8 cellular contexts compared by ENCODE assay signal in the genomic region with DNA sequence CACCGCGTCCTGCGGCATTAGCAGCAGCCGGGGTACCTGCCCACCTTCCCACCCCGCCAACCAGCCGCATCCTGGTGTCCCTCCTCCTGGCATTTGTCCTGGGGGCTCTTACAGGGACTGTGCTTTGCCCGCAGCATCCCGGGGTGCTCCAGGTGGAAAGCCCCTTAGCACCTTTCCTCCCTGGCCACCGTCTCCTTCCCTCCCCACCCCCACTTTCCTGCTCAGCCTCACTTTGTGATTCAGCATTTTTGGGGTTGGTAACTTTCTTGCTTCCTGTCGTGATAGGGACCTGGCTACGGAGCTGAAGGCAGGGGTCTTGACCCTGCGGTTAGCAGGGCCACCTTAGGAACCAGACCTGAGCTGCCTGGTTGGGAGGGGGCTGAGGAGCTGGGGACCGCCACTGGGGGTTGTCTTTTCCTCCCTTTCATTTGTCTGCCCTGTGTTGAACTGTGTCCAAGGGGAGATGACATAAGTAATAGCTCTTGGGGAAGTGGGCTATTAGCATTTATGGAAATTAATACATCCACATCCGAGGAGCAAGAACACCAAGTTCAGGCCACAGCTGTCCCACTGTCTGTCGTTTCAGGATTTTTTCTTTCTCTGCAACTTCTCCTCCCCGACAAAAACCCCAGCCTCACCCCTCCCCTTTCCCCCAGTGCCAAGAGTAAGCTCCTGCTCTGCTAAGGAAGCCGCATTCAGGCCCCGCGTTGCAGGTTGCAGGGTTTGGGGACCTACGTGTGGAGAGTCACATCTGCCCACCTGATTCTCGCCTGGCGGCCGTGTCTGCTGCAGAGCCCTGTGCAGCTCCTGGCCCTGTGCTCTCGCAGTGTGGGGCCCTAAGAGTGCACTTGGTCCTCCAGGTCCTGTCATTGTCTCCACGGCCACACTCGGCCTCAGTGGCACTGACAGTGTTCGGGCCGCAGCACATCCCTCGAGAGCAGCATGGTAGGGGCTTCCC.
DNase-seq lines count a peak whose midpoint lies in the region; ATAC-seq and TF ChIP-seq lines count a peak whose summit lies in the region.

No MANE protein-coding gene starts in this region.

- H3K27ac Mint-ChIP-seq in dendritic cell treated with granulocyte-macrophage colony-stimulating factor and Interleukin-4, amounts not matched to agents 40 ng/mL and 50 ng/mL, for 4 days: peak overlapping the region; percentile 90

- H3K27ac ChIP-seq in RWPE2 (ENCODE audit: poor library complexity, severe bottlenecking): no peak overlapping the region

- H3K4me1 Mint-ChIP-seq in dendritic cell treated with granulocyte-macrophage colony-stimulating factor and Interleukin-4, amounts not matched to agents 40 ng/mL and 50 ng/mL, for 4 days (ENCODE audit: low read depth): peaks cover 37% of the 10 kb centered on the region

- H3K4me1 ChIP-seq in RWPE2 (ENCODE audit: insufficient read depth, poor library complexity, severe bottlenecking) (peaks cover 5% of the 10 kb centered on the region), neuron (ENCODE audit: insufficient read depth, low read length) (peaks cover 30% of the 10 kb centered on the region)

- no peak for ATAC-seq in RWPE2 (ENCODE audit: low read depth)
- ATAC-seq in GM19324 (IDR thresholded peaks at IDR 0.05; ENCODE audit: low FRiP score, unreplicated experiment): no peak
- ATAC-seq in HG03025 (IDR thresholded peaks at IDR 0.05; ENCODE audit: low FRiP score, unreplicated experiment): no peak
- ATAC-seq in HG03095 (IDR thresholded peaks at IDR 0.05; ENCODE audit: unreplicated experiment): no peak

- intact Hi-C loops in dendritic cell treated with granulocyte-macrophage colony-stimulating factor and Interleukin-4, amounts not matched to agents 40 ng/mL and 50 ng/mL, for 4 days (cut with micrococcal nuclease): loop anchor here (2.0 kb wide), 1 partner anchor 35 kb away; no protein-coding TSS in a partner anchor

- peaks cover 17% of the 10 kb centered on the region for H3K36me3 Mint-ChIP-seq in dendritic cell treated with granulocyte-macrophage colony-stimulating factor and Interleukin-4, amounts not matched to agents 40 ng/mL and 50 ng/mL, for 4 days (ENCODE audit: low read depth)

- H3K27me3 ChIP-seq in RWPE2 (ENCODE audit: insufficient read depth, poor library complexity, severe bottlenecking) (no peaks in the 10 kb centered on the region), neuron (ENCODE audit: insufficient read depth, low read length) (no peaks in the 10 kb centered on the region)

- peak overlapping the region; percentile 72 for H3K4me3 Mint-ChIP-seq in dendritic cell treated with granulocyte-macrophage colony-stimulating factor and Interleukin-4, amounts not matched to agents 40 ng/mL and 50 ng/mL, for 4 days

- H3K36me3 ChIP-seq in RWPE2 (ENCODE audit: low read depth) (no peaks in the 10 kb centered on the region), neuron (ENCODE audit: insufficient read depth, low read length) (peaks cover 5% of the 10 kb centered on the region)

- 0 out of 3 replicates have a peak, but pooled peaks have one; percentile 2 for TF ChIP-seq CTCF in GM12872 (IDR thresholded peaks at IDR 0.05; ENCODE audit: insufficient read depth, low read depth, low read length)
- TF ChIP-seq CTCF in RWPE2 (IDR thresholded peaks at IDR 0.05; ENCODE audit: poor library complexity, severe bottlenecking): no peak

- H3K4me3 ChIP-seq in RWPE2 (ENCODE audit: severe bottlenecking) (peak overlapping the region; percentile 54), neuron (ENCODE audit: low read length) (peak overlapping the region; percentile 61)

- no peak overlapping the region for H2AFZ ChIP-seq in neuron (ENCODE audit: low read depth, low read length)

- peak; percentile 48 for DNase-seq in RWPE2 (ENCODE audit: low spot score)
- DNase-seq in KG1 (lab: John Stamatoyannopoulos, UW): no peak

- H3K27me3 Mint-ChIP-seq in dendritic cell treated with granulocyte-macrophage colony-stimulating factor and Interleukin-4, amounts not matched to agents 40 ng/mL and 50 ng/mL, for 4 days: peaks cover 1% of the 10 kb centered on the region

- H3K9me3 ChIP-seq in RWPE2 (ENCODE audit: severe bottlenecking): no peaks in the 10 kb centered on the region
- H3K9me3 ChIP-seq in neuron (ENCODE audit: low read length): no peaks in the 10 kb centered on the region

- H3K9me3 Mint-ChIP-seq in dendritic cell treated with granulocyte-macrophage colony-stimulating factor and Interleukin-4, amounts not matched to agents 40 ng/mL and 50 ng/mL, for 4 days: no peaks in the 10 kb centered on the region
